Comparison of ENCODE assay signal across 11 cellular contexts in the genomic region with DNA sequence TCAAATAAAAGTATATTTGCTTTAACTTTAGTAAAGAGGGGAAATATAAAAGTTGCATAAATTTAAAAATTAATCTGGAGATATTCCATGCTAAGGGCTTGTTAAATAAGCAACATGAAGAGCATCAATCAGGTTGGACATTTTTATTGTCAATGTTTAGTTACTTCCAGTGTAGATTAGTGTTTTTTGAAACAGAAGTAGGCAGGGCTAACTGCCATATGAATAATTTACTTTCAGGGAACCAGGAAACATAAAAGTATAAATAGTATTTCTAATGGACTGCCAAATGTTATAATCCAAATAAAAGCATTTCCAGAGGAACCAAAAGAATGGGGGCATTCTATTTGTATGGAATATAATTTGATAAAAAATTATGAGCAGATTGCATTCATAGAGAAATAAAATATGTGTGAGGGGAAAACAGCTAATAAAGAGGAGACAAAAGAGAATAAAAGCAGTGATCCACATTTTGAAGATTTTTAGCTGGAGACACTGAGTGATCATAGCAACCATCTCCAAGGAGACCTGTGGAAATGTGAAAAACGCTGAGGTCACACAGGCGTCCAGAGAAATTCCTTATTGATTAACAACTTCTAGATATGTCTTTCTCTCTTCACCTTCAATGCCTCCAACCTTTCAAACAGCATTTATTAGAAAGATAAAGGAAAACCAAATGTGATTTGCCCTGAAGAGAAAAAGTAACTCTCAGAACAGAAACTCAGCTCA.
DNase-seq lines count a peak whose midpoint lies in the region; ATAC-seq, FAIRE-seq and TF ChIP-seq lines count a peak whose summit lies in the region.
"Had no signal": no experiment of that assay in that cellular context is flagged by ENCODE, and none has a peak within 500 bp of the region (broad histone marks: within the 10 kb centered on the region; RNA-seq: fewer than 3 reads in every experiment).

No MANE protein-coding gene starts in this region.

- no peaks in the 10 kb centered on the region for H3K27me3 Mint-ChIP-seq in astrocyte (ENCODE audit: low read depth, unreplicated experiment)
- H3K27me3 Mint-ChIP-seq: naive B cell had no signal

- no peak for TF ChIP-seq POLR2A in Peyer's patch (IDR thresholded peaks at IDR 0.05)

- TF ChIP-seq CTCF in astrocyte (IDR thresholded peaks at IDR 0.05; ENCODE audit: insufficient read depth, low read depth, low read length) (no peak), Peyer's patch (IDR thresholded peaks at IDR 0.05) (no peak)

- peak; percentile 29 for DNase-seq in AG08396 (ENCODE audit: low spot score)
- DNase-seq in MG63 = peak; percentile 38
- DNase-seq in astrocyte (ENCODE audit: low read depth) = peak; percentile 85
- peak; percentile 49 for DNase-seq in kidney glomerular epithelial cell (lab: John Stamatoyannopoulos, UW)
- DNase-seq in OCI-M1 (lab: John Stamatoyannopoulos, UW) = no peak
- DNase-seq in stimulated activated CD4-positive, alpha-beta T cell treated with anti-CD3 and anti-CD28 coated beads, Interleukin-12 subunit alpha, Interleukin-12 subunit beta, amount 100 ng/mL, for 4 hours = no peak
- DNase-seq in Peyer's patch = no peak
- DNase-seq: naive B cell, T-helper 1 cell had no signal

- H3K27ac ChIP-seq in astrocyte (ENCODE audit: low read depth, low read length) (peak overlapping the region; percentile 96), Peyer's patch (no peak overlapping the region)

- no peak for ATAC-seq in GM18867 (IDR thresholded peaks at IDR 0.05; ENCODE audit: unreplicated experiment)
- ATAC-seq: esophagus mucosa had no signal

- H3K9me3 ChIP-seq in MG63 (peaks cover 4% of the 10 kb centered on the region; the same call in 1 of the 2 replicates), astrocyte (ENCODE audit: insufficient read depth, low read depth, low read length) (no peaks in the 10 kb centered on the region), Peyer's patch (no peaks in the 10 kb centered on the region)

- peak overlapping the region; percentile 80 for H3K4me2 ChIP-seq in astrocyte (ENCODE audit: low read length)

- H3K9ac ChIP-seq in astrocyte (ENCODE audit: low read length) = peak overlapping the region; percentile 40

- H3K4me3 ChIP-seq in MG63 = peak overlapping the region; percentile 12
- H3K4me3 ChIP-seq in astrocyte (ENCODE audit: insufficient read depth, low read depth, low read length) = no peak overlapping the region
- H3K4me3 ChIP-seq in Peyer's patch = no peak overlapping the region

- no peaks in the 10 kb centered on the region for H3K9me3 Mint-ChIP-seq in astrocyte (ENCODE audit: unreplicated experiment)
- H3K9me3 Mint-ChIP-seq: naive B cell had no signal

- H3K36me3 Mint-ChIP-seq in astrocyte (ENCODE audit: low read depth, unreplicated experiment) = no peaks in the 10 kb centered on the region
- H3K36me3 Mint-ChIP-seq: naive B cell had no signal

- peaks cover 68% of the 10 kb centered on the region for H3K79me2 ChIP-seq in astrocyte (ENCODE audit: insufficient read depth, low read length)

- peaks cover 46% of the 10 kb centered on the region for H3K4me1 Mint-ChIP-seq in astrocyte (ENCODE audit: low read depth, unreplicated experiment)

- H3K27me3 ChIP-seq in MG63 (no peaks in the 10 kb centered on the region), astrocyte (ENCODE audit: insufficient read depth, low read length) (no peaks in the 10 kb centered on the region), Peyer's patch (no peaks in the 10 kb centered on the region)

- H3K27ac Mint-ChIP-seq in astrocyte (ENCODE audit: unreplicated experiment) = peak overlapping the region; percentile 85
- H3K27ac Mint-ChIP-seq: naive B cell had no signal

- no peak overlapping the region for H2AFZ ChIP-seq in astrocyte (ENCODE audit: low read depth, low read length)

- peaks cover 11% of the 10 kb centered on the region for H4K20me1 ChIP-seq in astrocyte (ENCODE audit: insufficient read depth, low read length)

- FAIRE-seq in astrocyte (lab: Jason Lieb, UNC) = peak; percentile 17

- peaks cover 3% of the 10 kb centered on the region; the same call in 1 of the 2 replicates for H3K36me3 ChIP-seq in MG63
- H3K36me3 ChIP-seq in astrocyte (ENCODE audit: insufficient read depth, low read length) = no peaks in the 10 kb centered on the region
- H3K36me3 ChIP-seq in Peyer's patch = no peaks in the 10 kb centered on the region

- H3K4me1 ChIP-seq in astrocyte (ENCODE audit: insufficient read depth, low read length) = peaks cover 41% of the 10 kb centered on the region
- peaks cover 0 to 32% (median 1%) of the 10 kb centered on the region in 4 donors for H3K4me1 ChIP-seq in Peyer's patch

- H3K4me3 Mint-ChIP-seq in astrocyte (ENCODE audit: unreplicated experiment) = no peak overlapping the region
- H3K4me3 Mint-ChIP-seq: naive B cell had no signal

Comparison
In these comparisons a context has a peak if more than half of its experiments do, and no peak if none do; other contexts are left out.
1. DNase-seq: peak in AG08396 (single experiment), MG63 (single experiment), astrocyte (single experiment) and kidney glomerular epithelial cell (single experiment); none in OCI-M1 (single experiment), stimulated activated CD4-positive, alpha-beta T cell treated with anti-CD3 and anti-CD28 coated beads, Interleukin-12 subunit alpha, Interleukin-12 subunit beta, amount 100 ng/mL, for 4 hours (single experiment) and Peyer's patch (0 of 3).